In genomic region chr14:58138719-58139482, GRCh38 we compare ENCODE assay signal across 15 cellular contexts. TPM values are rescaled to one million over a fixed set of nuclear protein-coding genes. Genes with fewer than 3 reads are reported as not detected.
"Had no signal": no experiment of that assay in that cellular context is flagged by ENCODE, and none has a peak within 500 bp of the region (broad histone marks: within the 10 kb centered on the region; RNA-seq: fewer than 3 reads in every experiment).

No MANE protein-coding gene starts in this region.

- H3K4me3 Mint-ChIP-seq: activated CD4-positive, alpha-beta memory T cell treated with anti-CD3 and anti-CD28 coated beads for 36 hours; activated CD4-positive, alpha-beta T cell treated with anti-CD3 and anti-CD28 coated beads for 36 hours; activated CD8-positive, alpha-beta memory T cell treated with anti-CD3 and anti-CD28 coated beads, Interleukin-2, amount 10 ng/mL, durations not matched to agents 7 days and 5 days; activated naive CD4-positive, alpha-beta T cell treated with anti-CD3 and anti-CD28 coated beads, Interleukin-2, amount 50 U/mL, for 24 hours; memory B cell; natural killer cell; stimulated activated memory B cell treated with anti-CD40 and anti-IgM and Interleukin-4, amounts not matched to agents 10 μg/mL and 1 μg/mL and 100 μg/mL, for 72 hours had no signal

- H3K4me1 Mint-ChIP-seq: activated CD4-positive, alpha-beta T cell treated with anti-CD3 and anti-CD28 coated beads for 36 hours; activated naive CD4-positive, alpha-beta T cell treated with anti-CD3 and anti-CD28 coated beads, Interleukin-2, amount 50 U/mL, for 24 hours; memory B cell; natural killer cell; stimulated activated memory B cell treated with anti-CD40 and anti-IgM and Interleukin-4, amounts not matched to agents 10 μg/mL and 1 μg/mL and 100 μg/mL, for 72 hours had no signal

- H3K27me3 Mint-ChIP-seq: activated CD4-positive, alpha-beta T cell treated with anti-CD3 and anti-CD28 coated beads for 36 hours; activated naive CD4-positive, alpha-beta T cell treated with anti-CD3 and anti-CD28 coated beads, Interleukin-2, amount 50 U/mL, for 24 hours had no signal

- H3K27ac Mint-ChIP-seq: activated CD4-positive, alpha-beta memory T cell treated with anti-CD3 and anti-CD28 coated beads for 36 hours; activated CD4-positive, alpha-beta T cell treated with anti-CD3 and anti-CD28 coated beads for 36 hours; activated CD8-positive, alpha-beta memory T cell treated with anti-CD3 and anti-CD28 coated beads, Interleukin-2, amount 10 ng/mL, durations not matched to agents 7 days and 5 days; activated naive CD4-positive, alpha-beta T cell treated with anti-CD3 and anti-CD28 coated beads, Interleukin-2, amount 50 U/mL, for 24 hours; memory B cell; natural killer cell; stimulated activated memory B cell treated with anti-CD40 and anti-IgM and Interleukin-4, amounts not matched to agents 10 μg/mL and 1 μg/mL and 100 μg/mL, for 72 hours had no signal

- ATAC-seq: left lung, natural killer cell had no signal

- H3K36me3 Mint-ChIP-seq: activated CD4-positive, alpha-beta memory T cell treated with anti-CD3 and anti-CD28 coated beads for 36 hours; activated CD8-positive, alpha-beta memory T cell treated with anti-CD3 and anti-CD28 coated beads, Interleukin-2, amount 10 ng/mL, durations not matched to agents 7 days and 5 days; activated naive CD4-positive, alpha-beta T cell treated with anti-CD3 and anti-CD28 coated beads, Interleukin-2, amount 50 U/mL, for 24 hours; memory B cell; natural killer cell; stimulated activated memory B cell treated with anti-CD40 and anti-IgM and Interleukin-4, amounts not matched to agents 10 μg/mL and 1 μg/mL and 100 μg/mL, for 72 hours had no signal

- DNase-seq: activated CD4-positive, alpha-beta memory T cell treated with anti-CD3 and anti-CD28 coated beads for 36 hours; activated CD4-positive, alpha-beta T cell treated with anti-CD3 and anti-CD28 coated beads for 36 hours; activated T-cell treated with anti-CD3 and anti-CD28 coated beads, Interleukin-2, amount 50 U/mL, for 1 hour; esophagus squamous epithelium; glutamatergic neuron; kidney; left lung; natural killer cell; posterior cingulate gyrus; retina; stimulated activated CD4-positive, alpha-beta T cell treated with anti-CD3 and anti-CD28 coated beads, Interleukin-12 subunit alpha, Interleukin-12 subunit beta, amount 100 ng/mL, for 4 hours had no signal

- H3K9me3 Mint-ChIP-seq: activated CD4-positive, alpha-beta memory T cell treated with anti-CD3 and anti-CD28 coated beads for 36 hours; activated naive CD4-positive, alpha-beta T cell treated with anti-CD3 and anti-CD28 coated beads, Interleukin-2, amount 50 U/mL, for 24 hours; memory B cell; natural killer cell; stimulated activated memory B cell treated with anti-CD40 and anti-IgM and Interleukin-4, amounts not matched to agents 10 μg/mL and 1 μg/mL and 100 μg/mL, for 72 hours had no signal

RNA-seq across cellular contexts. Expression of gene ARMH4, which starts 13.1 kb away (rescaled TPM):
- total RNA-seq: activated CD4-positive, alpha-beta T cell treated with anti-CD3 and anti-CD28 coated beads for 36 hours; activated CD8-positive, alpha-beta memory T cell treated with anti-CD3 and anti-CD28 coated beads, Interleukin-2, amount 10 ng/mL, durations not matched to agents 7 days and 5 days had no signal
